In the genomic region with DNA sequence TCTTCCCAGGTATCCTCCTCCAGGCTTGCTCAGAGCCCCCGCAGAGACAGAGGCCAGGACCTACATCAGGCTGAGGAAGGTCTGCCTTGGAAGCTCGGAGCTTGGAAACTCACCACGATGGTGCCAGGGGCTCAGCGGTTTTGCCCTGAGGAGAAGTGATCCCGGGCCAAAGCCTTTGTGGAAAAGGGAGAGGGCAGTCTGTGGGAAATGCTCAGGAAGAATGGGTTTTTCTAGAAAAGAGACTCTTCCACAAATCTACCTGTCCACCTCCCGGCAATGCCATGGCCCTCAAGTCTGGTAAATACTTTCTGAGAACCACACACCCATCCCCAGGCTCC, we compare ENCODE assay signal across 21 cellular contexts. TPM values are rescaled to one million over a fixed set of nuclear protein-coding genes. Genes with fewer than 3 reads are reported as not detected.
"Had no signal": no experiment of that assay in that cellular context is flagged by ENCODE, and none has a peak within 500 bp of the region (broad histone marks: within the 10 kb centered on the region; RNA-seq: fewer than 3 reads in every experiment).

No MANE protein-coding gene starts in this region.

- H3K27me3 ChIP-seq: upper lobe of right lung had no signal

- H3K9me3 Mint-ChIP-seq: activated T-cell treated with anti-CD3 and anti-CD28 coated beads, Interleukin-2, amount 50 U/mL, for 4 hours; dendritic cell treated with granulocyte-macrophage colony-stimulating factor and Interleukin-4, amounts not matched to agents 40 ng/mL and 50 ng/mL, for 4 days; mesothelial cell of epicardium had no signal

- H3K9me3 ChIP-seq: gastrocnemius medialis, heart left ventricle, lower lobe of right lung, thoracic aorta, upper lobe of right lung had no signal

- ATAC-seq: activated CD8-positive, alpha-beta memory T cell treated with anti-CD3 and anti-CD28 coated beads, Interleukin-2, amount 10 ng/mL, durations not matched to agents 7 days and 5 days; activated T-cell treated with anti-CD3 and anti-CD28 coated beads, Interleukin-2, amount 50 U/mL, for 4 hours; gastrocnemius medialis; heart left ventricle; left colon; lower lobe of right lung; upper lobe of right lung had no signal

- H3K27ac ChIP-seq: brain microvascular endothelial cell, gastrocnemius medialis, lower lobe of right lung, parathyroid adenoma, thoracic aorta, upper lobe of right lung had no signal

- DNase-seq: activated CD4-positive, alpha-beta T cell treated with anti-CD3 and anti-CD28 coated beads, Interleukin-2, amount 50 U/mL, for 4 hours; activated CD4-positive, CD25-positive, alpha-beta regulatory T cell; activated effector memory CD4-positive, alpha-beta T cell treated with Interleukin-2 at 50 U/mL for 16 hours; activated T-cell treated with anti-CD3 and anti-CD28 coated beads, Interleukin-2, amount 50 U/mL, for 4 hours; anterior cingulate cortex; brain microvascular endothelial cell; gastrocnemius medialis; heart left ventricle; left colon; lower lobe of right lung; stimulated activated CD4-positive, alpha-beta T cell treated with anti-CD3 and anti-CD28 coated beads, Interleukin-12 subunit alpha, Interleukin-12 subunit beta, amount 100 ng/mL, for 4 hours; stimulated activated CD4-positive, alpha-beta T cell treated with anti-CD3 and anti-CD28 coated beads, Interleukin-2, amount 100 ng/mL, for 24 hours; upper lobe of right lung had no signal

- H3K4me1 ChIP-seq: gastrocnemius medialis, heart left ventricle, lower lobe of right lung, parathyroid adenoma, upper lobe of right lung had no signal

- H3K36me3 ChIP-seq: brain microvascular endothelial cell, gastrocnemius medialis, heart left ventricle, lower lobe of right lung, thoracic aorta, upper lobe of right lung had no signal

- H3K27ac Mint-ChIP-seq: dendritic cell treated with granulocyte-macrophage colony-stimulating factor and Interleukin-4, amounts not matched to agents 40 ng/mL and 50 ng/mL, for 4 days; mesothelial cell of epicardium had no signal

- H3K36me3 Mint-ChIP-seq: mesothelial cell of epicardium had no signal

- H3K4me1 Mint-ChIP-seq: mesothelial cell of epicardium had no signal

- H3K4me3 Mint-ChIP-seq: activated CD8-positive, alpha-beta memory T cell treated with anti-CD3 and anti-CD28 coated beads, Interleukin-2, amount 10 ng/mL, durations not matched to agents 7 days and 5 days; activated T-cell treated with anti-CD3 and anti-CD28 coated beads, Interleukin-2, amount 50 U/mL, for 4 hours; dendritic cell treated with granulocyte-macrophage colony-stimulating factor and Interleukin-4, amounts not matched to agents 40 ng/mL and 50 ng/mL, for 4 days; mesothelial cell of epicardium had no signal

- H3K4me3 ChIP-seq: gastrocnemius medialis, heart left ventricle, lower lobe of right lung, thoracic aorta, upper lobe of right lung had no signal

RNA-seq across cellular contexts. Expression of a gene that starts 8.0 kb away (rescaled TPM):
- total RNA-seq: activated CD8-positive, alpha-beta memory T cell treated with anti-CD3 and anti-CD28 coated beads, Interleukin-2, amount 10 ng/mL, durations not matched to agents 7 days and 5 days; activated T-cell treated with anti-CD3 and anti-CD28 coated beads, Interleukin-2, amount 50 U/mL, for 4 hours; epithelial cell of proximal tubule; gastrocnemius medialis; heart left ventricle; left colon; lower lobe of right lung; mesothelial cell of epicardium; myocyte; upper lobe of right lung had no signal
- polyA plus RNA-seq: heart left ventricle had no signal

RNA-seq across cellular contexts. Expression of a gene that starts 25.7 kb away (rescaled TPM):
- total RNA-seq: activated CD8-positive, alpha-beta memory T cell treated with anti-CD3 and anti-CD28 coated beads, Interleukin-2, amount 10 ng/mL, durations not matched to agents 7 days and 5 days; epithelial cell of proximal tubule; gastrocnemius medialis; heart left ventricle; left colon; lower lobe of right lung; mesothelial cell of epicardium; myocyte; thoracic aorta had no signal
- polyA plus RNA-seq: heart left ventricle had no signal

RNA-seq across cellular contexts. Expression of a gene that starts 36.2 kb away (rescaled TPM):
- total RNA-seq: activated CD8-positive, alpha-beta memory T cell treated with anti-CD3 and anti-CD28 coated beads, Interleukin-2, amount 10 ng/mL, durations not matched to agents 7 days and 5 days; epithelial cell of proximal tubule; gastrocnemius medialis; left colon; mesothelial cell of epicardium; myocyte had no signal
- polyA plus RNA-seq: heart left ventricle had no signal

RNA-seq across cellular contexts. Expression of a gene that starts 42.8 kb away (rescaled TPM):
- total RNA-seq: epithelial cell of proximal tubule, gastrocnemius medialis, heart left ventricle, left colon, lower lobe of right lung, mesothelial cell of epicardium, myocyte, thoracic aorta, upper lobe of right lung had no signal
- polyA plus RNA-seq: heart left ventricle had no signal

RNA-seq across cellular contexts. Expression of a gene that starts 59.3 kb away (rescaled TPM):
- total RNA-seq: activated CD8-positive, alpha-beta memory T cell treated with anti-CD3 and anti-CD28 coated beads, Interleukin-2, amount 10 ng/mL, durations not matched to agents 7 days and 5 days; activated T-cell treated with anti-CD3 and anti-CD28 coated beads, Interleukin-2, amount 50 U/mL, for 4 hours; epithelial cell of proximal tubule; gastrocnemius medialis; heart left ventricle; left colon; lower lobe of right lung; mesothelial cell of epicardium; myocyte; T-helper 2 cell treated with Interferon-gamma antibody and Interleukin-4, amounts not matched to agents 100 ng/mL and 5 ng/mL, for 36 hours; upper lobe of right lung had no signal
- polyA plus RNA-seq: heart left ventricle had no signal
